ENCODE assay signal across 20 cellular contexts in genomic region chr17:37558299-37558698, GRCh38.
"Had no signal": no experiment of that assay in that cellular context is flagged by ENCODE, and none has a peak within 500 bp of the region (broad histone marks: within the 10 kb centered on the region; RNA-seq: fewer than 3 reads in every experiment).

No MANE protein-coding gene starts in this region.

- H3K27ac ChIP-seq: dorsolateral prefrontal cortex, heart left ventricle, pancreas, tibial artery, upper lobe of right lung, vagina had no signal

- H3K27ac Mint-ChIP-seq: mesothelial cell of epicardium; nephron; progenitor cell of endocrine pancreas; stimulated activated naive CD8-positive, alpha-beta T cell treated with anti-CD3 and anti-CD28 coated beads, Interleukin-15, Interleukin-2, amounts not matched to agents 100 ng/mL and 50 ng/mL, for 24 hours had no signal

- DNase-seq: cortex of kidney; dorsolateral prefrontal cortex; effector CD8-positive, alpha-beta T cell; heart left ventricle; hippocampal formation; islet precursor cell; mammary epithelial cell; occipital lobe; pancreas; right cardiac atrium; stimulated activated CD4-positive, alpha-beta T cell treated with anti-CD3 and anti-CD28 coated beads, Interleukin-2, amount 100 ng/mL, for 48 hours; tibial artery; upper lobe of right lung had no signal

- H3K4me1 Mint-ChIP-seq: nephron had no signal

- H3K4me1 ChIP-seq: heart left ventricle, pancreas, tibial artery, upper lobe of right lung, vagina had no signal

- H3K27me3 ChIP-seq: dorsolateral prefrontal cortex, heart left ventricle, pancreas, tibial artery, upper lobe of right lung, vagina had no signal

- ATAC-seq: heart left ventricle, left lobe of liver, pancreas, right cardiac atrium, upper lobe of right lung had no signal

- H3K4me3 Mint-ChIP-seq: mesothelial cell of epicardium; nephron; stimulated activated naive CD8-positive, alpha-beta T cell treated with anti-CD3 and anti-CD28 coated beads, Interleukin-15, Interleukin-2, amounts not matched to agents 100 ng/mL and 50 ng/mL, for 24 hours had no signal

- H3K9me3 Mint-ChIP-seq: mesothelial cell of epicardium; nephron; stimulated activated naive CD8-positive, alpha-beta T cell treated with anti-CD3 and anti-CD28 coated beads, Interleukin-15, Interleukin-2, amounts not matched to agents 100 ng/mL and 50 ng/mL, for 24 hours had no signal

- H3K4me3 ChIP-seq: dorsolateral prefrontal cortex, heart left ventricle, pancreas, smooth muscle cell, tibial artery, upper lobe of right lung, vagina had no signal

- H3K27me3 Mint-ChIP-seq: progenitor cell of endocrine pancreas; stimulated activated naive CD8-positive, alpha-beta T cell treated with anti-CD3 and anti-CD28 coated beads, Interleukin-15, Interleukin-2, amounts not matched to agents 100 ng/mL and 50 ng/mL, for 24 hours had no signal

- H3K9me3 ChIP-seq: heart left ventricle, pancreas, tibial artery, upper lobe of right lung, vagina had no signal
